14 cellular contexts compared by ENCODE assay signal in genomic region chr5:37391591-37391990, GRCh38.
"Had no signal": no experiment of that assay in that cellular context is flagged by ENCODE, and none has a peak within 500 bp of the region (broad histone marks: within the 10 kb centered on the region; RNA-seq: fewer than 3 reads in every experiment).

No MANE protein-coding gene starts in this region.

- H3K9me3 Mint-ChIP-seq: activated CD4-positive, alpha-beta T cell treated with anti-CD3 and anti-CD28 coated beads, Interleukin-2, amount 10 ng/mL, durations not matched to agents 24 days and 14 days; activated T-helper 1 cell treated with anti-CD3 and anti-CD28 coated beads, Interleukin-12 subunit alpha, Interleukin-12 subunit beta, Interleukin-2, Interleukin-4 antibody, amounts not matched to agents 30 ng/mL and 10 ng/mL and 1 ng/mL, durations not matched to agents 14 hours and 24 hours and 36 hours; central memory CD8-positive, alpha-beta T cell; stimulated activated memory B cell treated with anti-CD40 and anti-IgM and Interleukin-4, amounts not matched to agents 10 μg/mL and 1 μg/mL and 100 μg/mL, for 72 hours had no signal

- H3K27ac Mint-ChIP-seq: activated CD4-positive, alpha-beta T cell treated with anti-CD3 and anti-CD28 coated beads, Interleukin-2, amount 10 ng/mL, durations not matched to agents 24 days and 14 days; activated CD8-positive, alpha-beta T cell treated with anti-CD3 and anti-CD28 coated beads, Interleukin-2, amount 10 ng/mL, durations not matched to agents 7 days and 5 days; activated T-helper 1 cell treated with anti-CD3 and anti-CD28 coated beads, Interleukin-12 subunit alpha, Interleukin-12 subunit beta, Interleukin-2, Interleukin-4 antibody, amounts not matched to agents 30 ng/mL and 10 ng/mL and 1 ng/mL, durations not matched to agents 14 hours and 24 hours and 36 hours; stimulated activated memory B cell treated with anti-CD40 and anti-IgM and Interleukin-4, amounts not matched to agents 10 μg/mL and 1 μg/mL and 100 μg/mL, for 72 hours had no signal

- DNase-seq: activated CD4-positive, alpha-beta T cell treated with anti-CD3 and anti-CD28 coated beads, Interleukin-2, amount 10 ng/mL, durations not matched to agents 24 days and 14 days; activated CD4-positive, CD25-positive, alpha-beta regulatory T cell; activated CD8-positive, alpha-beta memory T cell treated with anti-CD3 and anti-CD28 coated beads, Interleukin-2, amount 50 U/mL, for 48 hours; activated CD8-positive, alpha-beta T cell treated with anti-CD3 and anti-CD28 coated beads, Interleukin-2, amount 10 ng/mL, durations not matched to agents 7 days and 5 days; brain microvascular endothelial cell; cortex of kidney; effector CD8-positive, alpha-beta T cell; foreskin fibroblast; glutamatergic neuron; T-helper 17 cell; thyroid gland had no signal

- H3K4me1 ChIP-seq: thyroid gland had no signal

- H3K27ac ChIP-seq: brain microvascular endothelial cell, thyroid gland had no signal

- H3K4me3 Mint-ChIP-seq: activated CD4-positive, alpha-beta T cell treated with anti-CD3 and anti-CD28 coated beads, Interleukin-2, amount 10 ng/mL, durations not matched to agents 24 days and 14 days; activated CD8-positive, alpha-beta T cell treated with anti-CD3 and anti-CD28 coated beads, Interleukin-2, amount 10 ng/mL, durations not matched to agents 7 days and 5 days; activated T-helper 1 cell treated with anti-CD3 and anti-CD28 coated beads, Interleukin-12 subunit alpha, Interleukin-12 subunit beta, Interleukin-2, Interleukin-4 antibody, amounts not matched to agents 30 ng/mL and 10 ng/mL and 1 ng/mL, durations not matched to agents 14 hours and 24 hours and 36 hours; central memory CD8-positive, alpha-beta T cell; stimulated activated memory B cell treated with anti-CD40 and anti-IgM and Interleukin-4, amounts not matched to agents 10 μg/mL and 1 μg/mL and 100 μg/mL, for 72 hours; T-helper 17 cell had no signal

- H3K27me3 Mint-ChIP-seq: activated CD4-positive, alpha-beta T cell treated with anti-CD3 and anti-CD28 coated beads, Interleukin-2, amount 10 ng/mL, durations not matched to agents 24 days and 14 days; central memory CD8-positive, alpha-beta T cell; stimulated activated memory B cell treated with anti-CD40 and anti-IgM and Interleukin-4, amounts not matched to agents 10 μg/mL and 1 μg/mL and 100 μg/mL, for 72 hours; T-helper 17 cell had no signal

- H3K27me3 ChIP-seq: brain microvascular endothelial cell, thyroid gland had no signal

- ATAC-seq: activated CD8-positive, alpha-beta T cell treated with anti-CD3 and anti-CD28 coated beads, Interleukin-2, amount 10 ng/mL, durations not matched to agents 7 days and 5 days; stimulated activated memory B cell treated with anti-CD40 and anti-IgM and Interleukin-4, amounts not matched to agents 10 μg/mL and 1 μg/mL and 100 μg/mL, for 72 hours; T-helper 17 cell had no signal

- H3K4me3 ChIP-seq: thyroid gland had no signal

- H3K9me3 ChIP-seq: thyroid gland had no signal
